In the genomic region with DNA sequence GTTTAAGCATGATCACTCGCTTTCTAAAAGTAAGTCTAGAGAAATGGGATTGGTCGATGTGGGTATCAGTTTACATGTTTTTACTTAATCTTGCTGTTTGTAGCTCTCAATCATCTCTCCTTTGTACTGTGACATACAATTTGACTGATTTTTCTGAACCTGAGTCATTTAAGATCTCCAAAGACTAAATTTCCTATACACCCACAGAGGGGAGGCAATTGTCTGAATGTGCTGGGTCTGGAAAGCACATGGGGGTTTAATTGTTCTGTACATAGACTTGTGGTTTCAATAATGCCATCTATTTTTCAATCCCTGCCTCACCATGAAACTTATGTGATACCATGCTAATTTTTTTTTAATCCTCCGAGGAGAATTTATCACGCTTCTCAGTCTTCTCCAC, we compare ENCODE assay signal across 24 cellular contexts.
DNase-seq lines count a peak whose midpoint lies in the region; ATAC-seq, FAIRE-seq and TF ChIP-seq lines count a peak whose summit lies in the region.
"Had no signal": no experiment of that assay in that cellular context is flagged by ENCODE, and none has a peak within 500 bp of the region (broad histone marks: within the 10 kb centered on the region; RNA-seq: fewer than 3 reads in every experiment).

No MANE protein-coding gene starts in this region.

- no peaks in the 10 kb centered on the region for H3K36me3 Mint-ChIP-seq in activated T-cell treated with anti-CD3 and anti-CD28 coated beads, Interleukin-2, amount 50 U/mL, for 72 hours (ENCODE audit: insufficient read depth in 2 of 2)
- H3K36me3 Mint-ChIP-seq in activated T-helper 2 cell treated with anti-CD3 and anti-CD28 coated beads, Interferon-gamma antibody, Interleukin-2, Interleukin-4, amounts not matched to agents 10 μg/mL and 5 μg/mL and 100 μg/mL, durations not matched to agents 14 hours and 24 hours and 36 hours (ENCODE audit: low read depth) = peaks cover 21% of the 10 kb centered on the region

- DNase-seq in activated T-cell treated with anti-CD3 and anti-CD28 coated beads, Interleukin-2, amount 50 U/mL, for 72 hours = no peak
- no peak for DNase-seq in activated T-cell treated with anti-CD3 and anti-CD28 coated beads, Interleukin-2, amount 50 U/mL, for 1 hour
- no peak for DNase-seq in GM12891 (ENCODE audit: insufficient read length, low spot score)
- no peak for DNase-seq in activated T-helper 2 cell treated with anti-CD3 and anti-CD28 coated beads, Interferon-gamma antibody, Interleukin-2, Interleukin-4, amounts not matched to agents 10 μg/mL and 5 μg/mL and 100 μg/mL, durations not matched to agents 14 hours and 24 hours and 36 hours (ENCODE audit: low spot score)
- no peak for DNase-seq in stimulated activated naive CD8-positive, alpha-beta T cell treated with anti-CD3 and anti-CD28 coated beads, Interleukin-15, Interleukin-2, amounts not matched to agents 100 U/mL and 50 U/mL, for 24 hours
- no peak for DNase-seq in retina
- no peak for DNase-seq in SW 1271 (lab: John Stamatoyannopoulos, UW)
- no peak for DNase-seq in GM13977 (ENCODE audit: low spot score)
- DNase-seq: ACHN, AML-193, DMS79, GM23248, MV-4-11, NCI-H1417, NCI-H187 treated with DMSO at 0.1 percent for 48 hours, NCI-H2171, NCI-H446 treated with DMSO at 0.1 percent for 48 hours, NCI-H748 treated with DMSO at 0.1 percent for 48 hours, RPMI8226, SIG-M5 had no signal

- peaks cover 56% of the 10 kb centered on the region for H3K4me1 Mint-ChIP-seq in activated T-cell treated with anti-CD3 and anti-CD28 coated beads, Interleukin-2, amount 50 U/mL, for 72 hours (ENCODE audit: low read depth)
- H3K4me1 Mint-ChIP-seq in activated T-helper 2 cell treated with anti-CD3 and anti-CD28 coated beads, Interferon-gamma antibody, Interleukin-2, Interleukin-4, amounts not matched to agents 10 μg/mL and 5 μg/mL and 100 μg/mL, durations not matched to agents 14 hours and 24 hours and 36 hours (ENCODE audit: low read depth) = peaks cover 42% of the 10 kb centered on the region

- H3K27me3 Mint-ChIP-seq in activated T-cell treated with anti-CD3 and anti-CD28 coated beads, Interleukin-2, amount 50 U/mL, for 72 hours (ENCODE audit: low read depth) = no peaks in the 10 kb centered on the region
- no peaks in the 10 kb centered on the region for H3K27me3 Mint-ChIP-seq in activated T-helper 2 cell treated with anti-CD3 and anti-CD28 coated beads, Interferon-gamma antibody, Interleukin-2, Interleukin-4, amounts not matched to agents 10 μg/mL and 5 μg/mL and 100 μg/mL, durations not matched to agents 14 hours and 24 hours and 36 hours (ENCODE audit: low read depth)

- peak; percentile 36 to 39 for ATAC-seq in activated T-cell treated with anti-CD3 and anti-CD28 coated beads, Interleukin-2, amount 50 U/mL, for 72 hours (replicated peaks in 1 of 2)
- peak; percentile 65 for ATAC-seq in stimulated activated naive CD8-positive, alpha-beta T cell treated with anti-CD3 and anti-CD28 coated beads, Interleukin-15, Interleukin-2, amounts not matched to agents 100 U/mL and 50 U/mL, for 24 hours
- ATAC-seq: K562 had no signal

- H3K27ac Mint-ChIP-seq in activated T-cell treated with anti-CD3 and anti-CD28 coated beads, Interleukin-2, amount 50 U/mL, for 72 hours = peak overlapping the region; percentile 29
- peak overlapping the region; percentile 38 for H3K27ac Mint-ChIP-seq in activated T-helper 2 cell treated with anti-CD3 and anti-CD28 coated beads, Interferon-gamma antibody, Interleukin-2, Interleukin-4, amounts not matched to agents 10 μg/mL and 5 μg/mL and 100 μg/mL, durations not matched to agents 14 hours and 24 hours and 36 hours
- H3K27ac Mint-ChIP-seq: CD14-positive monocyte had no signal

- H3K9me3 Mint-ChIP-seq in activated T-cell treated with anti-CD3 and anti-CD28 coated beads, Interleukin-2, amount 50 U/mL, for 72 hours = no peaks in the 10 kb centered on the region
- H3K9me3 Mint-ChIP-seq in activated T-helper 2 cell treated with anti-CD3 and anti-CD28 coated beads, Interferon-gamma antibody, Interleukin-2, Interleukin-4, amounts not matched to agents 10 μg/mL and 5 μg/mL and 100 μg/mL, durations not matched to agents 14 hours and 24 hours and 36 hours = no peaks in the 10 kb centered on the region
- H3K9me3 Mint-ChIP-seq: CD14-positive monocyte had no signal

- TF ChIP-seq CTCF in GM13977 (IDR thresholded peaks at IDR 0.05; ENCODE audit: extremely low read depth, insufficient read depth, missing control alignments) = no peak

- no peak for TF ChIP-seq POLR2A in GM12891 (IDR thresholded peaks at IDR 0.05; ENCODE audit: low read depth, low read length)

- no peak for FAIRE-seq in GM12891 (lab: Jason Lieb, UNC)
- FAIRE-seq: G401.6, GM18507, K562 had no signal

- in situ Hi-C loops in GM13977 (cut with MboI; ENCODE audit: low pct_unique_long_range_greater_than_20kb, low sequenced_read_pairs, unreplicated experiment) = no loop called here

- intact Hi-C loops in activated T-helper 2 cell treated with anti-CD3 and anti-CD28 coated beads, Interferon-gamma antibody, Interleukin-2, Interleukin-4, amounts not matched to agents 10 μg/mL and 5 μg/mL and 100 μg/mL, durations not matched to agents 14 hours and 24 hours and 36 hours (cut with micrococcal nuclease) = no loop called here

- H3K4me3 Mint-ChIP-seq in activated T-cell treated with anti-CD3 and anti-CD28 coated beads, Interleukin-2, amount 50 U/mL, for 72 hours = peak overlapping the region in 1 of 2 donors; percentile 46
- no peak overlapping the region for H3K4me3 Mint-ChIP-seq in activated T-helper 2 cell treated with anti-CD3 and anti-CD28 coated beads, Interferon-gamma antibody, Interleukin-2, Interleukin-4, amounts not matched to agents 10 μg/mL and 5 μg/mL and 100 μg/mL, durations not matched to agents 14 hours and 24 hours and 36 hours (ENCODE audit: low read depth)
- H3K4me3 Mint-ChIP-seq: CD14-positive monocyte had no signal

TF ChIP-seq in GM12891, 5 proteins besides CTCF, POLR2A, EP300 and RAD21:
- TF ChIP-seq POU2F2 (IDR thresholded peaks at IDR 0.05; ENCODE audit: low read depth, low read length) (no peak), SPI1 (IDR thresholded peaks at IDR 0.05; ENCODE audit: low read depth, low read length) (peak; percentile 10; the same call in 1 of the 2 replicates), TAF1 (IDR thresholded peaks at IDR 0.05; ENCODE audit: low read depth, low read length) (no peak)
